Comparison of ENCODE assay signal across 1 cellular context in genomic region chr1:1617516-1617915, GRCh38.
TF ChIP-seq lines count a peak whose summit lies in the region.

No MANE protein-coding gene starts in this region.

TF ChIP-seq in neural cell, 6 proteins besides CTCF, POLR2A, EP300 and RAD21:
- no peak for TF ChIP-seq SMC3 (conservative IDR thresholded peaks at IDR 0.05; ENCODE audit: poor library complexity)
- no peak for TF ChIP-seq EZH2 (IDR thresholded peaks at IDR 0.05; ENCODE audit: borderline replicate concordance, insufficient read depth, low read length, poor library complexity, severe bottlenecking)
- TF ChIP-seq TAF1 (IDR thresholded peaks at IDR 0.05; ENCODE audit: low read depth): no peak
- no peak for TF ChIP-seq REST (IDR thresholded peaks at IDR 0.05; ENCODE audit: borderline replicate concordance)
- no peak for TF ChIP-seq MXI1 (conservative IDR thresholded peaks at IDR 0.05; ENCODE audit: poor library complexity, severe bottlenecking)
- TF ChIP-seq POLR2AphosphoS5 (IDR thresholded peaks at IDR 0.05): no peak
